7 cellular contexts compared by ENCODE assay signal in the genomic region with DNA sequence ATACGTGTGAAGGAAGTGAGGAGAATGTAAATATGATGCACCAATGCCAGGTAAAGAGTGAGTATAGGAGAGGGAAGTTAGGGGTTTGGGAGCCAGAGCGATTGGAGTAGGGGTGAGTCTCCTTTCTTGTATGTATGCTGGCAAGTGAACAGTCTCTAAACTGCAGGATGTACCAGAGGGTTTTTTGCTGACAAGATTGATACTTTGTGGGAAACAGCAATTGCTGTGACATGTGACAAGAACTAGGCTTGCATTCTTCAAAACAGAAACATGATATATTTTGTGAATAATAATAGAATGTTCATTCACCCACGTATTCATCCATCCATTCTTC.
DNase-seq lines count a peak whose midpoint lies in the region; ATAC-seq and TF ChIP-seq lines count a peak whose summit lies in the region.

No MANE protein-coding gene starts in this region.

- H3K9me3 ChIP-seq in NT2/D1 (ENCODE audit: insufficient read depth, low read length) (no peaks in the 10 kb centered on the region), duodenal mucosa (ENCODE audit: control insufficient read depth in 1 of 2, low read length in 2 of 2) (no peaks in the 10 kb centered on the region), muscle layer of duodenum (ENCODE audit: control insufficient read depth in 1 of 2, low read length in 2 of 2) (no peaks in the 10 kb centered on the region)

- H3K36me3 ChIP-seq in NT2/D1 (ENCODE audit: insufficient read depth, insufficient read length, low read length) (peaks cover 3% of the 10 kb centered on the region), duodenal mucosa (ENCODE audit: control insufficient read depth in 1 of 2, insufficient read depth in 2 of 2, low read length in 2 of 2) (no peaks in the 10 kb centered on the region), muscle layer of duodenum (ENCODE audit: control insufficient read depth in 1 of 2, insufficient read depth in 2 of 2, low read length in 2 of 2) (no peaks in the 10 kb centered on the region)

- CTCF ChIA-PET in HEK293T (lab: Yijun Ruan, JAX) = no interaction called here

- H3K4me1 ChIP-seq in NT2/D1 (ENCODE audit: insufficient read depth, insufficient read length) = no peaks in the 10 kb centered on the region
- H3K4me1 ChIP-seq in duodenal mucosa (ENCODE audit: control insufficient read depth in 1 of 2, insufficient read depth in 2 of 2, low read length in 2 of 2) = peaks cover 0 to 6% of the 10 kb centered on the region in 2 donors
- H3K4me1 ChIP-seq in muscle layer of duodenum (ENCODE audit: control insufficient read depth in 1 of 2, insufficient read depth in 2 of 2, low read length in 2 of 2) = peaks cover 0 to 3% of the 10 kb centered on the region in 2 donors

- POLR2A ChIA-PET in HEK293T (lab: Yijun Ruan, JAX) = no interaction called here

- peak overlapping the region; percentile 81 for H3K4me3 ChIP-seq in NT2/D1 (ENCODE audit: insufficient read length, low read depth)
- H3K4me3 ChIP-seq in duodenal mucosa (ENCODE audit: low read depth in 1 of 2, low read length in 2 of 2) = peak overlapping the region; percentile 86 to 88
- peak overlapping the region; percentile 75 to 82 for H3K4me3 ChIP-seq in muscle layer of duodenum (ENCODE audit: low read depth in 1 of 2, low read length in 2 of 2)

- ATAC-seq in GM18517 (IDR thresholded peaks at IDR 0.05; ENCODE audit: unreplicated experiment) = peak; percentile 42

- DNase-seq in HEK293T (ENCODE audit: extremely low spot score) = peak; percentile 7
- DNase-seq in NT2/D1 (ENCODE audit: low read depth, low spot score) = no peak
- DNase-seq in NCI-H226 = no peak
- no peak for DNase-seq in cortex of kidney (lab: John Stamatoyannopoulos, UW)

- H3K27me3 ChIP-seq in NT2/D1 (ENCODE audit: insufficient read depth, insufficient read length) (no peaks in the 10 kb centered on the region), duodenal mucosa (ENCODE audit: control insufficient read depth in 1 of 2, insufficient read depth in 2 of 2, low read length in 2 of 2) (no peaks in the 10 kb centered on the region), muscle layer of duodenum (ENCODE audit: low read depth, low read length) (no peaks in the 10 kb centered on the region)

- H3K9ac ChIP-seq in NT2/D1 (ENCODE audit: insufficient read length, low read depth) = peak overlapping the region; percentile 88
- peak overlapping the region; percentile 43 to 61 for H3K9ac ChIP-seq in duodenal mucosa (ENCODE audit: low read depth in 1 of 2, low read length in 2 of 2)

- H3K27ac ChIP-seq in duodenal mucosa (ENCODE audit: low read depth, low read length) = peak overlapping the region; percentile 73
- peak overlapping the region; percentile 87 for H3K27ac ChIP-seq in muscle layer of duodenum (ENCODE audit: low read length)

TF ChIP-seq in HEK293T, 16 proteins besides CTCF, POLR2A, EP300 and RAD21:
- no peak for TF ChIP-seq NFRKB (IDR thresholded peaks at IDR 0.05)
- TF ChIP-seq ZNF384 (IDR thresholded peaks at IDR 0.05) = no peak
